ENCODE assay signal across 9 cellular contexts in genomic region chr7:42603496-42603895, GRCh38.
"Had no signal": no experiment of that assay in that cellular context is flagged by ENCODE, and none has a peak within 500 bp of the region (broad histone marks: within the 10 kb centered on the region; RNA-seq: fewer than 3 reads in every experiment).

No MANE protein-coding gene starts in this region.

- H3K4me3 Mint-ChIP-seq: HFFc6 had no signal

- H3K4me3 ChIP-seq: GM23248, HAP-1, K562 had no signal

- H3K27ac Mint-ChIP-seq: HFFc6 had no signal

- H3K27ac ChIP-seq: GM23248 had no signal

- H2AFZ ChIP-seq: GM23248 had no signal

- H3K4me1 ChIP-seq: HAP-1 had no signal

- H3K9me3 ChIP-seq: HAP-1 had no signal

- H3K9me3 Mint-ChIP-seq: HFFc6 had no signal

- ATAC-seq: HCT116, K562 had no signal

- H3K36me3 ChIP-seq: HAP-1 had no signal

- DNase-seq: GM23248, GOT3, H7, HFFc6, IMR-90 had no signal

- FAIRE-seq: HTR-8/SVneo, K562 had no signal

- H3K9ac ChIP-seq: GM23248 had no signal
